Comparison of ENCODE assay signal across 10 cellular contexts in the genomic region with DNA sequence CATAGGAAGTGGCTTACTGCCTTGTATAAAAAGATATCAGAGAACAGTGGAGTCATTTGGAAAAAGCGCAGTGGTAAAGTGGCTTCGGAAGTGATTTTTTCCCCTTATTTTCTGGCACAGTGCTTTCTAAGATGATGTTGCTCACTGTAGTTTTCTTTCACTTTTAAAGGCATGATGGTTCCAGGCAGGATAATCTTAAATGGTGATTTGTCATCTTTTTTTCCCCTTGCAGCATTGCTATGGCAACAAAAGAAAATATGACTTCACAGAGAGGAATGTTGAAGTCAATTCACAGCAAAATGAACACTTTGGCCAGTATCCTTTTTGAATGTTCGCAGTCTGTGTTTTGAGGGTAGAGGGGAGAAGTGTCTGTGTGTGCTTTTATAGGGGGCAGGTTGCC. TPM values are rescaled to one million over a fixed set of nuclear protein-coding genes. Genes with fewer than 3 reads are reported as not detected.
A peak's percentile ranks its signal among the peaks of the same experiment; 100 is the strongest.
DNase-seq lines count a peak whose midpoint lies in the region; ATAC-seq and TF ChIP-seq lines count a peak whose summit lies in the region.
"Had no signal": no experiment of that assay in that cellular context is flagged by ENCODE, and none has a peak within 500 bp of the region (broad histone marks: within the 10 kb centered on the region; RNA-seq: fewer than 3 reads in every experiment).

No MANE protein-coding gene starts in this region.

- H3K4me3 Mint-ChIP-seq in MCF 10A (ENCODE audit: unreplicated experiment), result no peak overlapping the region
- no peak overlapping the region for H3K4me3 Mint-ChIP-seq in central memory CD8-positive, alpha-beta T cell

- H3K4me2 ChIP-seq in mesenchymal stem cell (ENCODE audit: low read length, poor library complexity, severe bottlenecking), result no peak overlapping the region

- H2AFZ ChIP-seq in mesenchymal stem cell (ENCODE audit: low read depth, low read length), result no peak overlapping the region

- no TSS peak for BruUV-seq in MCF 10A (replicated peaks; lab: Mats Ljungman, UMichigan)

- peaks cover 6% of the 10 kb centered on the region for H3K4me1 Mint-ChIP-seq in MCF 10A (ENCODE audit: insufficient read depth, unreplicated experiment)
- H3K4me1 Mint-ChIP-seq in central memory CD8-positive, alpha-beta T cell, result peaks cover 8% of the 10 kb centered on the region

- POLR2A ChIA-PET in MCF 10A (lab: Yijun Ruan, JAX), result interaction anchor here (0.5 to 2.4 kb wide), 3 partner anchors 9 to 265 kb away, joined by 3 to 9 read pairs (median 4); no protein-coding TSS in a partner anchor

- H2BK12ac ChIP-seq in mesenchymal stem cell (ENCODE audit: low read length in 2 of 2), result no peak overlapping the region

- DNase-seq in MCF 10A (ENCODE audit: unreplicated experiment), result peak; percentile 13
- no peak for DNase-seq in breast epithelium (ENCODE audit: low spot score in 2 of 2)
- DNase-seq in central memory CD8-positive, alpha-beta T cell (ENCODE audit: low spot score in 2 of 2), result no peak
- peak; percentile 91 for DNase-seq in mesenchymal stem cell
- no peak for DNase-seq in NCI-H1105 (lab: John Stamatoyannopoulos, UW)
- DNase-seq in NCI-H774 (lab: John Stamatoyannopoulos, UW), result no peak
- DNase-seq in stimulated activated CD4-positive, alpha-beta T cell treated with anti-CD3 and anti-CD28 coated beads, Interleukin-15, amount 100 ng/mL, for 24 hours, result no peak
- DNase-seq in KG1 (lab: John Stamatoyannopoulos, UW), result no peak
- DNase-seq: activated effector memory CD4-positive, alpha-beta T cell treated with Interleukin-2 at 50 U/mL for 16 hours; NCI-H1417 treated with DMSO at 0.1 percent for 48 hours had no signal

- no peak for TF ChIP-seq POLR2A in breast epithelium (IDR thresholded peaks at IDR 0.05)

- H3K9me3 ChIP-seq in breast epithelium (no peaks in the 10 kb centered on the region), mesenchymal stem cell (ENCODE audit: control insufficient read depth, low read length) (no peaks in the 10 kb centered on the region)

- H3K9me3 Mint-ChIP-seq in MCF 10A (ENCODE audit: unreplicated experiment), result no peaks in the 10 kb centered on the region
- no peaks in the 10 kb centered on the region for H3K9me3 Mint-ChIP-seq in central memory CD8-positive, alpha-beta T cell

- no peak overlapping the region for H2BK15ac ChIP-seq in mesenchymal stem cell (ENCODE audit: low read depth, poor library complexity, severe bottlenecking)

- H3K4me3 ChIP-seq in breast epithelium, result no peak overlapping the region
- peak overlapping the region in 1 of 2 experiments; percentile 61 for H3K4me3 ChIP-seq in mesenchymal stem cell (ENCODE audit: insufficient read depth in 1 of 2, low read depth in 1 of 2, low read length in 2 of 2)

- intact Hi-C loops in MCF 10A (cut with micrococcal nuclease) (no loop called here), breast epithelium (cut with DNase I; ENCODE audit: low total_unique reads) (loop anchor here (2.0 kb wide), 1 partner anchor 37 kb away; no protein-coding TSS in a partner anchor)

- peaks cover 9% of the 10 kb centered on the region for H3K36me3 ChIP-seq in breast epithelium
- H3K36me3 ChIP-seq in mesenchymal stem cell (ENCODE audit: control insufficient read depth in 1 of 2, insufficient read depth in 2 of 2, low read depth in 1 of 2, low read length in 2 of 2), result peaks cover 36 to 38% of the 10 kb centered on the region in 2 experiments

- TF ChIP-seq CTCF in MCF 10A (IDR thresholded peaks at IDR 0.05; ENCODE audit: unreplicated experiment) (no peak), breast epithelium (IDR thresholded peaks at IDR 0.05) (no peak)

- H3K4me1 ChIP-seq in breast epithelium (peaks cover 0 to 5% of the 10 kb centered on the region in 2 donors), mesenchymal stem cell (ENCODE audit: control insufficient read depth, insufficient read depth, low read depth, low read length) (peaks cover 4% of the 10 kb centered on the region)

- no peak for ATAC-seq in central memory CD8-positive, alpha-beta T cell (replicated peaks; ENCODE audit: extremely low read depth, poor library complexity, severe bottlenecking)

- no peaks in the 10 kb centered on the region for H3K27me3 Mint-ChIP-seq in MCF 10A (ENCODE audit: insufficient read depth, unreplicated experiment)
- no peaks in the 10 kb centered on the region for H3K27me3 Mint-ChIP-seq in central memory CD8-positive, alpha-beta T cell

- H3K36me3 Mint-ChIP-seq in MCF 10A (ENCODE audit: insufficient read depth, unreplicated experiment), result peaks cover 78% of the 10 kb centered on the region
- H3K36me3 Mint-ChIP-seq in central memory CD8-positive, alpha-beta T cell (ENCODE audit: insufficient read depth), result peaks cover 52% of the 10 kb centered on the region

- no peak overlapping the region for H3K27ac Mint-ChIP-seq in MCF 10A (ENCODE audit: low read depth, unreplicated experiment)
- peak overlapping the region; percentile 35 for H3K27ac Mint-ChIP-seq in central memory CD8-positive, alpha-beta T cell (ENCODE audit: low read depth)

- no peak overlapping the region for H3K14ac ChIP-seq in mesenchymal stem cell (ENCODE audit: low read length in 2 of 2)

- H2AK5ac ChIP-seq in mesenchymal stem cell (ENCODE audit: low read length, severe bottlenecking), result no peak overlapping the region

- peaks cover 20% of the 10 kb centered on the region for H3K79me1 ChIP-seq in mesenchymal stem cell (replicated peaks; ENCODE audit: low read length, poor library complexity, severe bottlenecking)

- no peak overlapping the region for H3K4ac ChIP-seq in mesenchymal stem cell (ENCODE audit: low read depth in 1 of 2, low read length in 2 of 2)

- peak overlapping the region; percentile 92 for H3K9ac ChIP-seq in mesenchymal stem cell (ENCODE audit: low read length)

- CTCF ChIA-PET in MCF 10A (lab: Yijun Ruan, JAX), result no interaction called here

- 80% methylated on average over 3 of the region's 3 CpGs for WGBS in mesenchymal stem cell

- no peak overlapping the region for H2BK5ac ChIP-seq in mesenchymal stem cell (ENCODE audit: low read depth, low read length, poor library complexity, severe bottlenecking)

- H4K8ac ChIP-seq in mesenchymal stem cell (ENCODE audit: low read length), result no peak overlapping the region

- H3K27me3 ChIP-seq in breast epithelium (no peaks in the 10 kb centered on the region), mesenchymal stem cell (ENCODE audit: control insufficient read depth in 1 of 2, insufficient read depth in 1 of 2, low read length in 2 of 2) (no peaks in the 10 kb centered on the region)

- H3K23ac ChIP-seq in mesenchymal stem cell (ENCODE audit: low read length in 2 of 2), result no peak overlapping the region

- H4K91ac ChIP-seq in mesenchymal stem cell (ENCODE audit: low read length), result no peak overlapping the region

- no peak overlapping the region for H2BK120ac ChIP-seq in mesenchymal stem cell (ENCODE audit: low read depth, low read length)

- peak overlapping the region in 1 of 2 donors; percentile 50 for H3K27ac ChIP-seq in breast epithelium
- H3K27ac ChIP-seq in mesenchymal stem cell (ENCODE audit: low read length, poor library complexity, severe bottlenecking), result peak overlapping the region; percentile 58

- no peak overlapping the region for H3K18ac ChIP-seq in mesenchymal stem cell (ENCODE audit: low read depth in 1 of 2, low read length in 2 of 2)

RNA-seq across cellular contexts. Expression of gene GOSR1, which starts 42.5 kb away (rescaled TPM):
- total RNA-seq in MCF 10A (2022) (57.6 and 69.4 TPM in 2 replicates), breast epithelium (10 to 100 TPM; 32.1 to 70.8 (median 45.8) TPM)
- 28.0 TPM for polyA plus RNA-seq in mesenchymal stem cell (2013, experiment 1 of 2)
- polyA plus RNA-seq in mesenchymal stem cell (2013, experiment 2 of 2), result 26.8 TPM

Comparison
In these comparisons a context has a peak if more than half of its experiments do, and no peak if none do; other contexts are left out.
1. DNase-seq: peak in MCF 10A (single experiment) and mesenchymal stem cell (single experiment); none in breast epithelium (0 of 2), central memory CD8-positive, alpha-beta T cell (0 of 2), NCI-H1105 (single experiment), NCI-H774 (single experiment), stimulated activated CD4-positive, alpha-beta T cell treated with anti-CD3 and anti-CD28 coated beads, Interleukin-15, amount 100 ng/mL, for 24 hours (single experiment) and KG1 (single experiment).